In genomic region chr17:80898706-80899105, GRCh38 we compare ENCODE assay signal across 18 cellular contexts.
DNase-seq lines count a peak whose midpoint lies in the region; ATAC-seq, FAIRE-seq and TF ChIP-seq lines count a peak whose summit lies in the region.
"Had no signal": no experiment of that assay in that cellular context is flagged by ENCODE, and none has a peak within 500 bp of the region (broad histone marks: within the 10 kb centered on the region; RNA-seq: fewer than 3 reads in every experiment).

No MANE protein-coding gene starts in this region.

- peak overlapping the region; percentile 75 for H3K27ac Mint-ChIP-seq in activated CD8-positive, alpha-beta T cell treated with anti-CD3 and anti-CD28 coated beads for 36 hours
- H3K27ac Mint-ChIP-seq in activated CD8-positive, alpha-beta T cell treated with anti-CD3 and anti-CD28 coated beads, Interleukin-2, amount 10 ng/mL, durations not matched to agents 7 days and 5 days: no peak overlapping the region
- H3K27ac Mint-ChIP-seq: activated B cell treated with CpG ODN at 0.5 μM for 24 hours had no signal

- CTCF ChIA-PET in activated CD8-positive, alpha-beta T cell treated with anti-CD3 and anti-CD28 coated beads for 36 hours (lab: Charles Lee): interaction anchor here (0.7 to 2.5 kb wide), 36 partner anchors 11 to 471 kb away, joined by 3 to 19 read pairs (median 4); no protein-coding TSS in a partner anchor
- CTCF ChIA-PET in activated CD8-positive, alpha-beta T cell treated with anti-CD3 and anti-CD28 coated beads, Interleukin-2, amount 10 ng/mL, durations not matched to agents 7 days and 5 days (lab: Charles Lee): interaction anchor here (0.6 to 2.6 kb wide), 49 partner anchors 9 to 472 kb away, joined by 3 to 26 read pairs (median 5); partner anchors contain the start of gene NPTX1
- CTCF ChIA-PET in A673 (lab: Charles Lee): interaction anchor here (0.5 to 1.0 kb wide), 2 partner anchors 31 to 472 kb away, joined by 3 to 5 read pairs; no protein-coding TSS in a partner anchor

- peak; percentile 50 for FAIRE-seq in GM12892 (lab: Jason Lieb, UNC)

- H3K27ac ChIP-seq in A673 (ENCODE audit: low read depth, low read length, poor library complexity, severe bottlenecking): no peak overlapping the region
- H3K27ac ChIP-seq: colonic mucosa, heart right ventricle, thoracic aorta, vagina had no signal

- no peaks in the 10 kb centered on the region for H3K27me3 Mint-ChIP-seq in activated CD8-positive, alpha-beta T cell treated with anti-CD3 and anti-CD28 coated beads for 36 hours
- H3K27me3 Mint-ChIP-seq in activated CD8-positive, alpha-beta T cell treated with anti-CD3 and anti-CD28 coated beads, Interleukin-2, amount 10 ng/mL, durations not matched to agents 7 days and 5 days (ENCODE audit: low read depth): no peaks in the 10 kb centered on the region
- H3K27me3 Mint-ChIP-seq: activated B cell treated with CpG ODN at 0.5 μM for 24 hours had no signal

- no TSS peak for BruUV-seq in A673 (replicated peaks; lab: Mats Ljungman, UMichigan)

- H3K36me3 ChIP-seq in A673 (ENCODE audit: insufficient read depth, low read length, poor library complexity, severe bottlenecking): no peaks in the 10 kb centered on the region
- H3K36me3 ChIP-seq: colonic mucosa had no signal

- H3K4me3 Mint-ChIP-seq in activated CD8-positive, alpha-beta T cell treated with anti-CD3 and anti-CD28 coated beads for 36 hours: no peak overlapping the region
- H3K4me3 Mint-ChIP-seq in activated CD8-positive, alpha-beta T cell treated with anti-CD3 and anti-CD28 coated beads, Interleukin-2, amount 10 ng/mL, durations not matched to agents 7 days and 5 days: no peak overlapping the region
- H3K4me3 Mint-ChIP-seq: activated B cell treated with CpG ODN at 0.5 μM for 24 hours, CD14-positive monocyte had no signal

- H3K4me3 ChIP-seq in A673 (ENCODE audit: low read depth, low read length, poor library complexity, severe bottlenecking): no peak overlapping the region
- H3K4me3 ChIP-seq: colonic mucosa, heart right ventricle, thoracic aorta, vagina had no signal

- DNase-seq in activated CD8-positive, alpha-beta T cell treated with anti-CD3 and anti-CD28 coated beads for 36 hours: no peak
- DNase-seq in activated CD8-positive, alpha-beta T cell treated with anti-CD3 and anti-CD28 coated beads, Interleukin-2, amount 10 ng/mL, durations not matched to agents 7 days and 5 days: no peak
- DNase-seq in GM12892 (ENCODE audit: insufficient read length) (no peak), NCI-H69 (lab: John Stamatoyannopoulos, UW) (peak; percentile 27), left kidney (ENCODE audit: low read depth, low spot score) (peak; percentile 77), NCI-H446 treated with DMSO at 0.1 percent for 48 hours (lab: John Stamatoyannopoulos, UW) (no peak), A673 (ENCODE audit: low spot score) (no peak)
- DNase-seq: activated B cell treated with CpG ODN at 0.5 μM for 24 hours, amniotic stem cell, colonic mucosa, heart right ventricle, left cardiac atrium, NCI-H2171 had no signal

- ATAC-seq in activated CD8-positive, alpha-beta T cell treated with anti-CD3 and anti-CD28 coated beads for 36 hours: no peak
- ATAC-seq in activated CD8-positive, alpha-beta T cell treated with anti-CD3 and anti-CD28 coated beads, Interleukin-2, amount 10 ng/mL, durations not matched to agents 7 days and 5 days: no peak
- no peak for ATAC-seq in GM18498 (IDR thresholded peaks at IDR 0.05; ENCODE audit: unreplicated experiment)
- ATAC-seq: left cardiac atrium had no signal

- no peaks in the 10 kb centered on the region for H3K9me3 ChIP-seq in A673 (ENCODE audit: low read depth, low read length, poor library complexity, severe bottlenecking)
- H3K9me3 ChIP-seq: colonic mucosa, heart right ventricle, thoracic aorta, vagina had no signal

- POLR2A ChIA-PET in activated CD8-positive, alpha-beta T cell treated with anti-CD3 and anti-CD28 coated beads for 36 hours (lab: Charles Lee): interaction anchor here (0.8 to 1.2 kb wide), 3 partner anchors 21 to 444 kb away, joined by 3 read pairs; no protein-coding TSS in a partner anchor
- POLR2A ChIA-PET in activated CD8-positive, alpha-beta T cell treated with anti-CD3 and anti-CD28 coated beads, Interleukin-2, amount 10 ng/mL, durations not matched to agents 7 days and 5 days (lab: Charles Lee): no interaction called here
- POLR2A ChIA-PET in A673 (lab: Charles Lee; ENCODE audit: low non-redundant PET): interaction anchor here (0.6 kb wide), 1 partner anchor 311 kb away, joined by 4 read pairs; no protein-coding TSS in a partner anchor

- peaks cover 58% of the 10 kb centered on the region for H3K4me1 Mint-ChIP-seq in activated CD8-positive, alpha-beta T cell treated with anti-CD3 and anti-CD28 coated beads for 36 hours (ENCODE audit: low read depth)
- H3K4me1 Mint-ChIP-seq in activated CD8-positive, alpha-beta T cell treated with anti-CD3 and anti-CD28 coated beads, Interleukin-2, amount 10 ng/mL, durations not matched to agents 7 days and 5 days (ENCODE audit: low read depth): peaks cover 73% of the 10 kb centered on the region
- H3K4me1 Mint-ChIP-seq: CD14-positive monocyte had no signal

- no peaks in the 10 kb centered on the region for H3K27me3 ChIP-seq in A673 (replicated peaks; ENCODE audit: insufficient read depth, low read depth, low read length, poor library complexity)
- H3K27me3 ChIP-seq: colonic mucosa, heart right ventricle, vagina had no signal

- peaks cover 49% of the 10 kb centered on the region for H3K36me3 Mint-ChIP-seq in activated CD8-positive, alpha-beta T cell treated with anti-CD3 and anti-CD28 coated beads for 36 hours (ENCODE audit: low read depth)
- peaks cover 63% of the 10 kb centered on the region for H3K36me3 Mint-ChIP-seq in activated CD8-positive, alpha-beta T cell treated with anti-CD3 and anti-CD28 coated beads, Interleukin-2, amount 10 ng/mL, durations not matched to agents 7 days and 5 days (ENCODE audit: low read depth)

- no peaks in the 10 kb centered on the region for H3K9me3 Mint-ChIP-seq in activated CD8-positive, alpha-beta T cell treated with anti-CD3 and anti-CD28 coated beads for 36 hours
- no peaks in the 10 kb centered on the region for H3K9me3 Mint-ChIP-seq in activated CD8-positive, alpha-beta T cell treated with anti-CD3 and anti-CD28 coated beads, Interleukin-2, amount 10 ng/mL, durations not matched to agents 7 days and 5 days (ENCODE audit: insufficient read depth)
- H3K9me3 Mint-ChIP-seq: activated B cell treated with CpG ODN at 0.5 μM for 24 hours; activated T-helper 2 cell treated with anti-CD3 and anti-CD28 coated beads, Interferon-gamma antibody, Interleukin-2, Interleukin-4, amounts not matched to agents 10 μg/mL and 5 μg/mL and 100 μg/mL, durations not matched to agents 14 hours and 24 hours and 36 hours; CD14-positive monocyte had no signal

- intact Hi-C loops in activated CD8-positive, alpha-beta T cell treated with anti-CD3 and anti-CD28 coated beads for 36 hours (cut with micrococcal nuclease): loop anchor here (10.0 kb wide), 2 partner anchors 64 to 114 kb away; no protein-coding TSS in a partner anchor
- intact Hi-C loops in A673 (cut with micrococcal nuclease; ENCODE audit: unreplicated experiment): no loop called here

- no peak for TF ChIP-seq CTCF in activated CD8-positive, alpha-beta T cell treated with anti-CD3 and anti-CD28 coated beads for 36 hours (IDR thresholded peaks at IDR 0.05)
- no peak for TF ChIP-seq CTCF in A673 (conservative IDR thresholded peaks at IDR 0.05; ENCODE audit: low read depth, low read length)

- no peak for TF ChIP-seq POLR2A in GM12892 (IDR thresholded peaks at IDR 0.05; ENCODE audit: low read depth, low read length)

- H3K4me1 ChIP-seq in A673 (ENCODE audit: insufficient read depth, low read length, poor library complexity, severe bottlenecking): no peaks in the 10 kb centered on the region
- H3K4me1 ChIP-seq: colonic mucosa had no signal

Comparison
In these comparisons a context has a peak if more than half of its experiments do, and no peak if none do; other contexts are left out.
1. DNase-seq: peak in NCI-H69 (single experiment) and left kidney (single experiment); none in activated CD8-positive, alpha-beta T cell treated with anti-CD3 and anti-CD28 coated beads for 36 hours (single experiment), activated CD8-positive, alpha-beta T cell treated with anti-CD3 and anti-CD28 coated beads, Interleukin-2, amount 10 ng/mL, durations not matched to agents 7 days and 5 days (single experiment), GM12892 (single experiment), NCI-H446 treated with DMSO at 0.1 percent for 48 hours (single experiment) and A673 (single experiment).